In genomic region chr4:139978692-139979091, GRCh38 we compare ENCODE assay signal across 9 cellular contexts.
A peak's percentile ranks its signal among the peaks of the same experiment; 100 is the strongest.
DNase-seq lines count a peak whose midpoint lies in the region; ATAC-seq, FAIRE-seq and TF ChIP-seq lines count a peak whose summit lies in the region.
"Had no signal": no experiment of that assay in that cellular context is flagged by ENCODE, and none has a peak within 500 bp of the region (broad histone marks: within the 10 kb centered on the region; RNA-seq: fewer than 3 reads in every experiment).

No MANE protein-coding gene starts in this region.

- H3K4me3 Mint-ChIP-seq in naive B cell: peak overlapping the region; percentile 1 to 91 (median 74)

- no peak for FAIRE-seq in D721Med (lab: Jason Lieb, UNC)

- ATAC-seq in GM21717 (IDR thresholded peaks at IDR 0.05; ENCODE audit: unreplicated experiment) (peak; percentile 89), naive B cell (ENCODE audit: low read depth in 2 of 2) (peak; percentile 95 to 98)

- peaks cover 0 to 4% of the 10 kb centered on the region in 2 donors for H3K36me3 Mint-ChIP-seq in naive B cell

- H3K27ac ChIP-seq in KOPT-K1 (ENCODE audit: low read depth, low read length, poor library complexity, severe bottlenecking): peak overlapping the region; percentile 11
- H3K27ac ChIP-seq: 22Rv1 had no signal

- peaks cover 38 to 57% (median 54%) of the 10 kb centered on the region in 3 donors for H3K4me1 Mint-ChIP-seq in naive B cell

- no peaks in the 10 kb centered on the region for H3K27me3 Mint-ChIP-seq in naive B cell

- no peaks in the 10 kb centered on the region for H3K36me3 ChIP-seq in KOPT-K1 (ENCODE audit: insufficient read depth, low read length)

- no peaks in the 10 kb centered on the region for H3K9me3 ChIP-seq in KOPT-K1 (ENCODE audit: insufficient read depth, low read length, poor library complexity, severe bottlenecking)

- DNase-seq in NCI-H1092 treated with DMSO at 0.1 percent for 48 hours (lab: John Stamatoyannopoulos, UW) (peak; percentile 31), NCI-H1092 (lab: John Stamatoyannopoulos, UW) (no peak), naive B cell (peak; percentile 81), NCI-H146 (lab: John Stamatoyannopoulos, UW) (no peak), AG20443 (ENCODE audit: low spot score) (no peak), D721Med (ENCODE audit: insufficient read length, low spot score) (no peak)

- peaks cover 0 to 2% (median 0%) of the 10 kb centered on the region in 7 donors for H3K9me3 Mint-ChIP-seq in naive B cell

- peak overlapping the region; percentile 78 to 94 (median 91) for H3K27ac Mint-ChIP-seq in naive B cell

- no peak for TF ChIP-seq CTCF in D721Med (IDR thresholded peaks at IDR 0.05; ENCODE audit: insufficient read depth, missing control alignments)

Comparison
In these comparisons a context has a peak if more than half of its experiments do, and no peak if none do; other contexts are left out.
1. DNase-seq: peak in NCI-H1092 treated with DMSO at 0.1 percent for 48 hours (single experiment) and naive B cell (single experiment); none in NCI-H1092 (single experiment), NCI-H146 (single experiment), AG20443 (single experiment) and D721Med (single experiment).